9 cellular contexts compared by ENCODE assay signal in genomic region chr12:130008241-130008640, GRCh38.
"Had no signal": no experiment of that assay in that cellular context is flagged by ENCODE, and none has a peak within 500 bp of the region (broad histone marks: within the 10 kb centered on the region; RNA-seq: fewer than 3 reads in every experiment).

No MANE protein-coding gene starts in this region.

- H2AFZ ChIP-seq: GM23248, GM23338 had no signal

- H3K9me3 ChIP-seq: HAP-1 had no signal

- H3K36me3 ChIP-seq: HAP-1 had no signal

- H3K4me3 ChIP-seq: GM23248, GM23338, HAP-1 had no signal

- H3K4me2 ChIP-seq: GM23338 had no signal

- FAIRE-seq: H54 had no signal

- H3K4me1 ChIP-seq: HAP-1 had no signal

- DNase-seq: GM23248, GOT3, H9, HCEC 1CT, HFFc6 had no signal

- H3K9ac ChIP-seq: GM23248 had no signal

- H3K27ac ChIP-seq: GM23248 had no signal

- ATAC-seq: GM23338, HCT116 had no signal
